Comparison of ENCODE assay signal across 29 cellular contexts in genomic region chr16:50954469-50954868, GRCh38.
"Had no signal": no experiment of that assay in that cellular context is flagged by ENCODE, and none has a peak within 500 bp of the region (broad histone marks: within the 10 kb centered on the region; RNA-seq: fewer than 3 reads in every experiment).

No MANE protein-coding gene starts in this region.

- H3K4me3 ChIP-seq: cardiac muscle cell, MG63, SJSA1 had no signal

- H3K4me1 ChIP-seq: SJSA1 had no signal

- H3K9ac ChIP-seq: SK-N-SH had no signal

- ATAC-seq: activated CD8-positive, alpha-beta memory T cell treated with anti-CD3 and anti-CD28 coated beads, Interleukin-2, amount 10 ng/mL, durations not matched to agents 7 days and 5 days; Panc1; T-cell had no signal

- H3K36me3 ChIP-seq: cardiac muscle cell, MG63, SJSA1, WERI-Rb-1 had no signal

- H3K27me3 ChIP-seq: cardiac muscle cell, MG63, SJSA1 had no signal

- H3K27ac ChIP-seq: cardiac muscle cell, SJSA1, WERI-Rb-1 had no signal

- H3K9me3 ChIP-seq: MG63, SJSA1, SK-N-SH had no signal

- H3K4me2 ChIP-seq: SK-N-SH had no signal

- DNase-seq: activated CD4-positive, alpha-beta memory T cell treated with anti-CD3 and anti-CD28 coated beads, Interleukin-2, amount 10 ng/mL, durations not matched to agents 7 days and 5 days; activated CD4-positive, alpha-beta T cell treated with anti-CD3 and anti-CD28 coated beads for 1 hour; activated CD4-positive, alpha-beta T cell treated with anti-CD3 and anti-CD28 coated beads for 48 hours; activated CD4-positive, CD25-positive, alpha-beta regulatory T cell; activated CD8-positive, alpha-beta memory T cell treated with anti-CD3 and anti-CD28 coated beads for 24 hours; activated CD8-positive, alpha-beta memory T cell treated with anti-CD3 and anti-CD28 coated beads, Interleukin-2, amount 10 ng/mL, durations not matched to agents 7 days and 5 days; activated CD8-positive, alpha-beta memory T cell treated with anti-CD3 and anti-CD28 coated beads, Interleukin-2, amount 50 U/mL, for 48 hours; activated gamma-delta T cell; activated naive CD4-positive, alpha-beta T cell treated with Interleukin-2 at 50 U/mL for 16 hours; activated T-cell treated with anti-CD3 and anti-CD28 coated beads, Interleukin-2, amount 50 U/mL, for 48 hours; anterior cingulate cortex; Kasumi-1; KG1; MG63; NCI-H1092; NCI-H1436 treated with DMSO at 0.1 percent for 48 hours; NCI-H1694 treated with DMSO at 0.1 percent for 48 hours; NCI-H2029; NCI-H510A treated with DMSO at 0.1 percent for 48 hours; NCI-H69; SHP77 treated with DMSO at 0.1 percent for 48 hours; SK-N-SH; T-cell; T-helper 2 cell; T-helper 9 cell; WERI-Rb-1 had no signal
